In genomic region chr21:28758883-28759242, GRCh38 we compare ENCODE assay signal across 21 cellular contexts.
"Had no signal": no experiment of that assay in that cellular context is flagged by ENCODE, and none has a peak within 500 bp of the region (broad histone marks: within the 10 kb centered on the region; RNA-seq: fewer than 3 reads in every experiment).

No MANE protein-coding gene starts in this region.

- ATAC-seq: activated CD8-positive, alpha-beta T cell treated with anti-CD3 and anti-CD28 coated beads, Interleukin-2, amount 10 ng/mL, durations not matched to agents 7 days and 5 days; T-helper 17 cell; WTC11 had no signal

- H3K27me3 ChIP-seq: adrenal gland, breast epithelium, Peyer's patch had no signal

- H3K27ac ChIP-seq: adrenal gland, breast epithelium, Peyer's patch, RWPE1 had no signal

- DNase-seq: activated CD4-positive, alpha-beta T cell treated with anti-CD3 and anti-CD28 coated beads for 48 hours; activated CD4-positive, alpha-beta T cell treated with anti-CD3 and anti-CD28 coated beads, Interleukin-2, amount 50 U/mL, for 4 hours; activated CD4-positive, CD25-positive, alpha-beta regulatory T cell treated with anti-CD3 and anti-CD28 coated beads, Interleukin-2, amount 50 U/mL, for 72 hours; activated CD8-positive, alpha-beta memory T cell treated with anti-CD3 and anti-CD28 coated beads, Interleukin-2, amount 50 U/mL, for 48 hours; activated CD8-positive, alpha-beta T cell treated with anti-CD3 and anti-CD28 coated beads, Interleukin-2, amount 10 ng/mL, durations not matched to agents 7 days and 5 days; activated naive CD4-positive, alpha-beta T cell treated with anti-CD3 and anti-CD28 coated beads, Interleukin-2, amount 50 U/mL, for 16 hours; activated naive CD8-positive, alpha-beta T cell treated with anti-CD3 and anti-CD28 coated beads, Interleukin-2, amount 10 ng/mL, durations not matched to agents 7 days and 5 days; activated T-cell treated with anti-CD3 and anti-CD28 coated beads, Interleukin-2, amount 50 U/mL, for 1 hour; adrenal gland; anterior cingulate cortex; NCI-H146; NCI-H187 treated with DMSO at 0.1 percent for 48 hours; NCI-H2081 treated with DMSO at 0.1 percent for 48 hours; NCI-H524; Peyer's patch; SHP77 treated with DMSO at 0.1 percent for 48 hours; T-helper 17 cell; T-helper 9 cell had no signal

- H3K9me3 ChIP-seq: adrenal gland, breast epithelium, Peyer's patch had no signal

- H3K4me3 ChIP-seq: adrenal gland, breast epithelium, Peyer's patch had no signal

- H3K36me3 ChIP-seq: adrenal gland, breast epithelium, Peyer's patch had no signal

- H3K4me1 ChIP-seq: adrenal gland, breast epithelium, Peyer's patch had no signal
